8 cellular contexts compared by ENCODE assay signal in genomic region chr22:36327922-36328551, GRCh38. TPM values are rescaled to one million over a fixed set of nuclear protein-coding genes. Genes with fewer than 3 reads are reported as not detected.
DNase-seq lines count a peak whose midpoint lies in the region; ATAC-seq and TF ChIP-seq lines count a peak whose summit lies in the region.

No MANE protein-coding gene starts in this region.

- H3F3A ChIP-seq in MM.1S (ENCODE audit: insufficient read depth, low read length), result peaks cover 25% of the 10 kb centered on the region

- peaks cover 57% of the 10 kb centered on the region for H3K36me3 ChIP-seq in CD8-positive, alpha-beta T cell (ENCODE audit: insufficient read depth, low read length)
- peaks cover 97% of the 10 kb centered on the region for H3K36me3 ChIP-seq in neutrophil
- peaks cover 30% of the 10 kb centered on the region for H3K36me3 ChIP-seq in MM.1S (replicated peaks; ENCODE audit: insufficient read depth, low read length)

- CTCF ChIA-PET in CD8-positive, alpha-beta T cell (lab: Charles Lee), result interaction anchor here (0.6 to 8.3 kb wide), 17 partner anchors 8 to 158 kb away, joined by 3 to 57 read pairs (median 4); no protein-coding TSS in a partner anchor

- H4K20me1 ChIP-seq in MM.1S (ENCODE audit: insufficient read depth, low read length), result no peaks in the 10 kb centered on the region

- no peak overlapping the region for H3K9ac ChIP-seq in MM.1S (ENCODE audit: low read length)

- H3K9me3 ChIP-seq in CD8-positive, alpha-beta T cell (ENCODE audit: low read length), result no peaks in the 10 kb centered on the region
- H3K9me3 ChIP-seq in neutrophil (no peaks in the 10 kb centered on the region), MM.1S (replicated peaks; ENCODE audit: insufficient read depth, low read length) (no peaks in the 10 kb centered on the region)

- H3K4me1 Mint-ChIP-seq in CD8-positive, alpha-beta T cell (ENCODE audit: low read depth), result peaks cover 69% of the 10 kb centered on the region

- H3K36me3 Mint-ChIP-seq in CD8-positive, alpha-beta T cell, result peaks cover 93% of the 10 kb centered on the region

- H3K27me3 ChIP-seq in CD8-positive, alpha-beta T cell (ENCODE audit: insufficient read depth, low read length), result no peaks in the 10 kb centered on the region
- H3K27me3 ChIP-seq in neutrophil, result no peaks in the 10 kb centered on the region
- H3K27me3 ChIP-seq in MM.1S (replicated peaks; ENCODE audit: insufficient read depth, low read length), result no peaks in the 10 kb centered on the region

- H3K4me3 Mint-ChIP-seq in CD8-positive, alpha-beta T cell, result peak overlapping the region; percentile 86

- no peaks in the 10 kb centered on the region for H3K27me3 Mint-ChIP-seq in CD8-positive, alpha-beta T cell (ENCODE audit: low read depth)

- intact Hi-C loops in CD8-positive, alpha-beta T cell (cut with DNase I, micrococcal nuclease), result loop anchor here in 1 of 2 experiments (2.0 kb wide), 2 partner anchors 15 to 57 kb away; no protein-coding TSS in a partner anchor

- no peak overlapping the region for H2AFZ ChIP-seq in MM.1S (ENCODE audit: low read length)

- H3K9me3 Mint-ChIP-seq in CD8-positive, alpha-beta T cell, result no peaks in the 10 kb centered on the region

- H3K4me3 ChIP-seq in CD8-positive, alpha-beta T cell (ENCODE audit: low read depth, low read length), result no peak overlapping the region
- H3K4me3 ChIP-seq in neutrophil (ENCODE audit: low read depth in 1 of 2, low read length in 1 of 2), result no peak overlapping the region
- no peak overlapping the region for H3K4me3 ChIP-seq in MM.1S (ENCODE audit: low read length)

- no peaks in the 10 kb centered on the region for H3K9me2 ChIP-seq in MM.1S (replicated peaks; ENCODE audit: insufficient read depth, low read length)

- peak in 2 of 7 experiments; percentile 41 to 68 for DNase-seq in CD8-positive, alpha-beta T cell
- DNase-seq in SHP77 (lab: John Stamatoyannopoulos, UW) (peak; percentile 61 to 63), epithelial cell of prostate (ENCODE audit: low read depth, low spot score) (no peak), NCI-H1048 (lab: John Stamatoyannopoulos, UW) (no peak), MM.1S (no peak), NCI-H345 (lab: John Stamatoyannopoulos, UW) (no peak)

- no peak for TF ChIP-seq CTCF in CD8-positive, alpha-beta T cell (IDR thresholded peaks at IDR 0.05)
- no peak for TF ChIP-seq CTCF in neutrophil (IDR thresholded peaks at IDR 0.05)
- TF ChIP-seq CTCF in MM.1S (IDR thresholded peaks at IDR 0.05; ENCODE audit: low read length), result no peak

- H3K4me1 ChIP-seq in CD8-positive, alpha-beta T cell (ENCODE audit: insufficient read depth, low read length), result peaks cover 61% of the 10 kb centered on the region
- H3K4me1 ChIP-seq in neutrophil (ENCODE audit: control insufficient read depth in 1 of 2, insufficient read depth in 1 of 2, low read depth in 1 of 2, low read length in 1 of 2) (peaks cover 54 to 59% of the 10 kb centered on the region in 2 experiments), MM.1S (ENCODE audit: low read length) (peaks cover 35% of the 10 kb centered on the region)

- peak overlapping the region; percentile 80 for H3K27ac ChIP-seq in CD8-positive, alpha-beta T cell (ENCODE audit: low read depth, low read length)
- H3K27ac ChIP-seq in epithelial cell of prostate, result peak overlapping the region; percentile 99
- peak overlapping the region; percentile 95 for H3K27ac ChIP-seq in neutrophil
- no peak overlapping the region for H3K27ac ChIP-seq in MM.1S (ENCODE audit: low read length)

- H3K79me2 ChIP-seq in MM.1S (ENCODE audit: low read length), result peaks cover 93% of the 10 kb centered on the region

- H3K27ac Mint-ChIP-seq in CD8-positive, alpha-beta T cell, result peak overlapping the region; percentile 99

- no peak overlapping the region for H3K4me2 ChIP-seq in MM.1S (ENCODE audit: low read depth, low read length)

- POLR2A ChIA-PET in CD8-positive, alpha-beta T cell (lab: Charles Lee), result interaction anchor here (0.7 to 3.6 kb wide), 17 partner anchors 9 to 126 kb away, joined by 3 to 32 read pairs (median 5); no protein-coding TSS in a partner anchor

- ATAC-seq in CD8-positive, alpha-beta T cell, result peak; percentile 10
- no peak for ATAC-seq in HG03108 (IDR thresholded peaks at IDR 0.05; ENCODE audit: unreplicated experiment)

RNA-seq across cellular contexts. Expression of gene MYH9, which starts 59.7 kb away (rescaled TPM):
- 100 to 1,000 TPM; 703 to 757 TPM for total RNA-seq in CD8-positive, alpha-beta T cell

Comparison
In these comparisons a context has a peak if more than half of its experiments do, and no peak if none do; other contexts are left out.
1. DNase-seq: peak in SHP77 (2 of 2); none in epithelial cell of prostate (single experiment), NCI-H1048 (single experiment), MM.1S (single experiment) and NCI-H345 (single experiment).